Comparison of ENCODE assay signal across 15 cellular contexts in the genomic region with DNA sequence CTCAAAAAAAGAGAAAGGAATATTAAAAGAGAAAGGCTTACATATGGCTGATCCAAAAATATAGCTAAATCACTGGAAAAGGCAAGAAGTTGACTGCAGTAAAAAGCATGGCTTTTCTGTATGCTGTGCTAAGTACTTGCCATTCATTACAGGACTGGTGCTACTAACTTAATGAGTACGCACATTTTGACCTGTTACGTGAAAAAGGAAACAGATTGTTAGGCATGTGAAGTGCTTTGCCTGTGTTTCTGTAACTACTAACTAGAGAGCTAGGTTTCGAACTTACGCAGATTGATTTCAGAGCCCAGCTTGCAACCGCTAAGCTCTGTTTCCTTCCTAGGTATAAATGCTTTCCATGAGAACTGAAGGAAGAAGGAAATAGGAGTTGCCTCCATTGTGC. TPM values are rescaled to one million over a fixed set of nuclear protein-coding genes. Genes with fewer than 3 reads are reported as not detected.
DNase-seq lines count a peak whose midpoint lies in the region; ATAC-seq and TF ChIP-seq lines count a peak whose summit lies in the region.
"Had no signal": no experiment of that assay in that cellular context is flagged by ENCODE, and none has a peak within 500 bp of the region (broad histone marks: within the 10 kb centered on the region; RNA-seq: fewer than 3 reads in every experiment).

No MANE protein-coding gene starts in this region.

- CTCF ChIA-PET in CD8-positive, alpha-beta memory T cell (lab: Charles Lee), result interaction anchor here (0.9 kb wide), 1 partner anchor 50 kb away, joined by 3 read pairs; a partner anchor contains a TSS
- CTCF ChIA-PET in T-cell (lab: Charles Lee), result interaction anchor here in 1 of 2 donors (0.5 to 1.3 kb wide), 2 partner anchors 44 to 1899 kb away, joined by 3 to 4 read pairs; no protein-coding TSS in a partner anchor

- H3K27me3 Mint-ChIP-seq in activated T-cell treated with anti-CD3 and anti-CD28 coated beads, Interleukin-2, amount 50 U/mL, for 72 hours (ENCODE audit: low read depth), result no peaks in the 10 kb centered on the region
- peaks cover 0 to 10% of the 10 kb centered on the region in 2 donors for H3K27me3 Mint-ChIP-seq in CD8-positive, alpha-beta memory T cell
- H3K27me3 Mint-ChIP-seq in T-cell (no peaks in the 10 kb centered on the region), immature natural killer cell (ENCODE audit: low read depth in 3 of 3) (peaks cover 13 to 36% (median 23%) of the 10 kb centered on the region in 3 donors)

- H3K4me3 Mint-ChIP-seq in activated T-cell treated with anti-CD3 and anti-CD28 coated beads, Interleukin-2, amount 50 U/mL, for 72 hours, result peak overlapping the region; percentile 57 to 98
- H3K4me3 Mint-ChIP-seq in CD8-positive, alpha-beta memory T cell, result peak overlapping the region in 5 of 7 donors; percentile 16 to 99 (median 32)
- H3K4me3 Mint-ChIP-seq in T-cell (peak overlapping the region in 1 of 3 donors; percentile 96), immature natural killer cell (peak overlapping the region in 1 of 5 donors; percentile 7)

- 75 to 77% (median 76%) methylated on average over 5 of the region's 5 CpGs for WGBS in ovary, 3 donors

- H3K4me3 ChIP-seq in CD8-positive, alpha-beta memory T cell (ENCODE audit: low read length), result no peak overlapping the region
- no peak overlapping the region for H3K4me3 ChIP-seq in ovary

- no peak for TF ChIP-seq POLR2A in ovary (IDR thresholded peaks at IDR 0.05)

- H3K4me1 ChIP-seq in CD8-positive, alpha-beta memory T cell (ENCODE audit: insufficient read depth, low read length), result peaks cover 54% of the 10 kb centered on the region
- no peaks in the 10 kb centered on the region for H3K4me1 ChIP-seq in ovary (ENCODE audit: insufficient read depth)

- H3K36me3 ChIP-seq in CD8-positive, alpha-beta memory T cell (ENCODE audit: insufficient read depth, low read length), result peaks cover 20% of the 10 kb centered on the region
- H3K36me3 ChIP-seq in ovary, result no peaks in the 10 kb centered on the region

- no peak for TF ChIP-seq EP300 in ovary (IDR thresholded peaks at IDR 0.05)

- no peak for ATAC-seq in activated T-cell treated with anti-CD3 and anti-CD28 coated beads, Interleukin-2, amount 50 U/mL, for 72 hours (replicated peaks in 1 of 2)
- ATAC-seq in T-cell (replicated peaks in 1 of 4) (no peak), GM18511 (IDR thresholded peaks at IDR 0.05; ENCODE audit: unreplicated experiment) (no peak)

- no peak for DNase-seq in activated T-cell treated with anti-CD3 and anti-CD28 coated beads, Interleukin-2, amount 50 U/mL, for 72 hours
- DNase-seq in activated T-cell treated with anti-CD3 and anti-CD28 coated beads, Interleukin-2, amount 50 U/mL, for 48 hours, result no peak
- no peak for DNase-seq in CD8-positive, alpha-beta memory T cell
- DNase-seq in T-cell (no peak), immature natural killer cell (no peak), ovary (no peak), NCI-H446 treated with DMSO at 0.1 percent for 48 hours (lab: John Stamatoyannopoulos, UW) (no peak)
- DNase-seq: AML-193, Kasumi-1, NCI-H1417 treated with DMSO at 0.1 percent for 48 hours, NCI-H2081, NCI-H524, SHP77 treated with DMSO at 0.1 percent for 48 hours had no signal

- H3K27ac ChIP-seq in CD8-positive, alpha-beta memory T cell (ENCODE audit: low read depth, low read length), result no peak overlapping the region
- no peak overlapping the region for H3K27ac ChIP-seq in ovary

- peak overlapping the region; percentile 54 for H3K27ac Mint-ChIP-seq in activated T-cell treated with anti-CD3 and anti-CD28 coated beads, Interleukin-2, amount 50 U/mL, for 72 hours
- peak overlapping the region; percentile 9 to 100 (median 56) for H3K27ac Mint-ChIP-seq in CD8-positive, alpha-beta memory T cell
- H3K27ac Mint-ChIP-seq in T-cell, result peak overlapping the region; percentile 16 to 46
- peak overlapping the region; percentile 10 to 99 (median 34) for H3K27ac Mint-ChIP-seq in immature natural killer cell

- no peak for TF ChIP-seq CTCF in ovary (IDR thresholded peaks at IDR 0.05)

- peaks cover 67% of the 10 kb centered on the region for H3K4me1 Mint-ChIP-seq in activated T-cell treated with anti-CD3 and anti-CD28 coated beads, Interleukin-2, amount 50 U/mL, for 72 hours (ENCODE audit: low read depth)
- peaks cover 55 to 69% (median 67%) of the 10 kb centered on the region in 3 donors for H3K4me1 Mint-ChIP-seq in CD8-positive, alpha-beta memory T cell
- H3K4me1 Mint-ChIP-seq in T-cell (peaks cover 59 to 62% (median 59%) of the 10 kb centered on the region in 3 donors), immature natural killer cell (peaks cover 46 to 67% of the 10 kb centered on the region in 2 donors)

- intact Hi-C loops in ovary (cut with DNase I), result no loop called here

- no peaks in the 10 kb centered on the region for H3K9me3 Mint-ChIP-seq in activated T-cell treated with anti-CD3 and anti-CD28 coated beads, Interleukin-2, amount 50 U/mL, for 72 hours
- H3K9me3 Mint-ChIP-seq in CD8-positive, alpha-beta memory T cell, result peaks cover 0 to 1% (median 0%) of the 10 kb centered on the region in 5 donors
- H3K9me3 Mint-ChIP-seq in T-cell (no peaks in the 10 kb centered on the region), immature natural killer cell (no peaks in the 10 kb centered on the region)

- no peaks in the 10 kb centered on the region for H3K27me3 ChIP-seq in CD8-positive, alpha-beta memory T cell (ENCODE audit: insufficient read depth, low read length, poor library complexity, severe bottlenecking)
- no peaks in the 10 kb centered on the region for H3K27me3 ChIP-seq in ovary

- H3K9me3 ChIP-seq in CD8-positive, alpha-beta memory T cell (ENCODE audit: low read length), result no peaks in the 10 kb centered on the region
- H3K9me3 ChIP-seq in ovary, result no peaks in the 10 kb centered on the region

- POLR2A ChIA-PET in CD8-positive, alpha-beta memory T cell (lab: Charles Lee), result interaction anchor here (0.6 to 0.9 kb wide), 2 partner anchors 15 to 22 kb away, joined by 3 to 6 read pairs; no protein-coding TSS in a partner anchor
- POLR2A ChIA-PET in T-cell (lab: Charles Lee), result interaction anchor here in 1 of 2 donors (0.6 to 1.1 kb wide), 4 partner anchors 10 to 62 kb away, joined by 3 read pairs; no protein-coding TSS in a partner anchor

- peaks cover 15 to 28% of the 10 kb centered on the region in 2 donors for H3K36me3 Mint-ChIP-seq in activated T-cell treated with anti-CD3 and anti-CD28 coated beads, Interleukin-2, amount 50 U/mL, for 72 hours (ENCODE audit: insufficient read depth in 2 of 2)
- peaks cover 0 to 50% (median 9%) of the 10 kb centered on the region in 3 donors for H3K36me3 Mint-ChIP-seq in CD8-positive, alpha-beta memory T cell
- H3K36me3 Mint-ChIP-seq in T-cell, result peaks cover 26% of the 10 kb centered on the region
- peaks cover 0 to 17% (median 7%) of the 10 kb centered on the region in 3 donors for H3K36me3 Mint-ChIP-seq in immature natural killer cell

RNA-seq across cellular contexts. Expression of a gene that starts 2.8 kb away (rescaled TPM):
- 10 to 100 TPM; 33.6 to 41.5 TPM for total RNA-seq in activated T-cell treated with anti-CD3 and anti-CD28 coated beads, Interleukin-2, amount 50 U/mL, for 72 hours
- total RNA-seq in CD8-positive, alpha-beta memory T cell, result 10 to 100 TPM; 58.9 to 60.2 TPM
- polyA plus RNA-seq in CD8-positive, alpha-beta memory T cell, result 20.4 TPM
- 10 to 100 TPM; 28.6 to 38.9 (median 37.5) TPM for total RNA-seq in T-cell
- polyA plus RNA-seq in immature natural killer cell, result 10 to 100 TPM in 2 of 3 donors, 1 to 10 TPM in 1; 7.4 to 18.7 (median 15.9) TPM
- total RNA-seq in ovary, result 10 to 100 TPM; 13.1 to 29.0 (median 17.5) TPM
- 10 to 100 TPM in 1 of 2 donors, 1 to 10 TPM in 1; 8.5 to 15.5 TPM for polyA plus RNA-seq in ovary

RNA-seq across cellular contexts. Expression of a gene that starts 19.4 kb away (rescaled TPM):
- total RNA-seq in activated T-cell treated with anti-CD3 and anti-CD28 coated beads, Interleukin-2, amount 50 U/mL, for 72 hours, result 1 to 10 TPM in 1 of 2 donors, under 1 TPM in 1; 0.77 to 1.5 TPM
- under 1 TPM; 0.70 to 0.73 TPM for total RNA-seq in CD8-positive, alpha-beta memory T cell
- polyA plus RNA-seq in CD8-positive, alpha-beta memory T cell, result 0.16 TPM
- total RNA-seq in T-cell (1 to 10 TPM in 2 of 5 donors, under 1 TPM in 3; 0.43 to 5.0 (median 0.73) TPM), ovary (1 to 10 TPM in 3 of 7 donors, under 1 TPM in 2, not detected in 2; 0.55 to 7.9 (median 1.3) TPM)
- polyA plus RNA-seq in immature natural killer cell (1 to 10 TPM in 1 of 3 donors, not detected in 2; 1.0 TPM), ovary (under 1 TPM; 0.07 to 0.63 TPM)
- total RNA-seq: A673 had no signal

RNA-seq across cellular contexts. Expression of a gene that starts 49.9 kb away (rescaled TPM):
- total RNA-seq in activated T-cell treated with anti-CD3 and anti-CD28 coated beads, Interleukin-2, amount 50 U/mL, for 72 hours, result 10 to 100 TPM; 48.3 to 62.9 TPM
- 10 to 100 TPM; 41.7 to 47.8 TPM for total RNA-seq in CD8-positive, alpha-beta memory T cell
- 156 TPM for polyA plus RNA-seq in CD8-positive, alpha-beta memory T cell
- total RNA-seq in T-cell (100 to 1,000 TPM; 104 to 150 (median 117) TPM), ovary (100 to 1,000 TPM in 1 of 7 donors, 10 to 100 TPM in 6; 45.1 to 102 (median 56.2) TPM)
- polyA plus RNA-seq in immature natural killer cell (100 to 1,000 TPM; 171 to 176 (median 174) TPM), ovary (10 to 100 TPM; 39.1 to 41.2 TPM)
